In the genomic region with DNA sequence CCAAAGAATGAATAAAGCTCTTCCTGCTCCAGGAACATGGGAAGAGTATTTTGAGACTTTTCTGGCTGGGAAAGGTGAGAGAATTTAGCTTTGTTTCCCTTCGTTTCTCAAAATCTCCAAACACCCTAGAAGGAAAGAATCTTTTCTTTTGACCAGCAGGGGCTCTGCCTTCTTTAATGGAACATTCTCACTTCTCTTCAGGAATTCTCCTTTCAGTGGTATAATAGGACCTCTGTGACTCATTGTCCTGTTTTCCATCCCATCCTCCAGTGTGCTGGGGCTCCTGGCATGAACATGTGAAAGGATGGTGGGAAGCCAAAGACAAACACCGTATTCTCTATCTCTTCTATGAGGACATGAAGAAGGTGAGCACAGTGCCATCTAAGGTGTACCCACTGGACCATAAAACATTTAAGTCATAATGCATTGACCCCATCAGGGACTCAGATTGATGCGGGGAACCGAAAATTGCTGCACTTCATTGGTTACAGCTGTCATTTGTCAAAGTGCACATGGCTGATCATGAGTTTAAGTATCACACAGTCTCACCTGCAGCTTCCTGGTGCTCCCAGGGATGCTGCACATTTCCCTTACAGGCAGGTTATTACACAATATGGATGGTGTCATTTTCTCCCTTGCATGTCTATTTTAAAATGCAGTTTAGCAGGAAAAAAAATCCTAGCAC, we compare ENCODE assay signal across 15 cellular contexts. TPM values are rescaled to one million over a fixed set of nuclear protein-coding genes. Genes with fewer than 3 reads are reported as not detected.
DNase-seq lines count a peak whose midpoint lies in the region; ATAC-seq and TF ChIP-seq lines count a peak whose summit lies in the region.
"Had no signal": no experiment of that assay in that cellular context is flagged by ENCODE, and none has a peak within 500 bp of the region (broad histone marks: within the 10 kb centered on the region; RNA-seq: fewer than 3 reads in every experiment).

No MANE protein-coding gene starts in this region.

- H3K4me3 Mint-ChIP-seq in chondrocyte (ENCODE audit: unreplicated experiment): no peak overlapping the region
- H3K4me3 Mint-ChIP-seq in nephron progenitor cell: peak overlapping the region; percentile 29
- no peak overlapping the region for H3K4me3 Mint-ChIP-seq in activated naive CD8-positive, alpha-beta T cell treated with anti-CD3 and anti-CD28 coated beads for 36 hours
- H3K4me3 Mint-ChIP-seq: central memory CD8-positive, alpha-beta T cell; neural crest cell had no signal

- H3K9me3 Mint-ChIP-seq in chondrocyte (ENCODE audit: low read depth) (no peaks in the 10 kb centered on the region), nephron progenitor cell (peaks cover 21% of the 10 kb centered on the region)
- H3K9me3 Mint-ChIP-seq in activated naive CD8-positive, alpha-beta T cell treated with anti-CD3 and anti-CD28 coated beads for 36 hours: no peaks in the 10 kb centered on the region
- H3K9me3 Mint-ChIP-seq: activated T-helper 2 cell treated with anti-CD3 and anti-CD28 coated beads, Interferon-gamma antibody, Interleukin-2, Interleukin-4, amounts not matched to agents 10 μg/mL and 5 μg/mL and 100 μg/mL, durations not matched to agents 14 hours and 24 hours and 36 hours; central memory CD8-positive, alpha-beta T cell; neural crest cell had no signal

- H3K36me3 Mint-ChIP-seq in chondrocyte (ENCODE audit: low read depth) (no peaks in the 10 kb centered on the region), nephron progenitor cell (ENCODE audit: low read depth) (peaks cover 82% of the 10 kb centered on the region)
- H3K36me3 Mint-ChIP-seq in activated naive CD8-positive, alpha-beta T cell treated with anti-CD3 and anti-CD28 coated beads for 36 hours: no peaks in the 10 kb centered on the region

- no peak for DNase-seq in chondrocyte (ENCODE audit: low spot score)
- DNase-seq in nephron progenitor cell: no peak
- DNase-seq in activated naive CD8-positive, alpha-beta T cell treated with anti-CD3 and anti-CD28 coated beads for 36 hours: no peak
- no peak for DNase-seq in NCI-H748 (lab: John Stamatoyannopoulos, UW; ENCODE audit: unreplicated experiment)
- no peak for DNase-seq in stimulated activated CD4-positive, alpha-beta T cell treated with anti-CD3 and anti-CD28 coated beads, Interleukin-15, amount 100 ng/mL, for 24 hours
- no peak for DNase-seq in activated CD4-positive, alpha-beta T cell treated with anti-CD3 and anti-CD28 coated beads, Interleukin-2, amount 50 U/mL, for 1 hour
- DNase-seq: activated CD4-positive, alpha-beta T cell treated with anti-CD3 and anti-CD28 coated beads for 4 hours; left cardiac atrium; NCI-H1105 treated with DMSO at 0.1 percent for 48 hours; NCI-H774 had no signal

- H3K4me1 Mint-ChIP-seq in chondrocyte (ENCODE audit: low read depth) (peaks cover 23% of the 10 kb centered on the region), nephron progenitor cell (peaks cover 65% of the 10 kb centered on the region)
- H3K4me1 Mint-ChIP-seq in activated naive CD8-positive, alpha-beta T cell treated with anti-CD3 and anti-CD28 coated beads for 36 hours: peaks cover 5% of the 10 kb centered on the region
- H3K4me1 Mint-ChIP-seq: central memory CD8-positive, alpha-beta T cell had no signal

- H3K27me3 Mint-ChIP-seq in chondrocyte (ENCODE audit: low read depth): no peaks in the 10 kb centered on the region
- peaks cover 5% of the 10 kb centered on the region for H3K27me3 Mint-ChIP-seq in nephron progenitor cell (ENCODE audit: low read depth, poor library complexity)
- peaks cover 5% of the 10 kb centered on the region for H3K27me3 Mint-ChIP-seq in activated naive CD8-positive, alpha-beta T cell treated with anti-CD3 and anti-CD28 coated beads for 36 hours

- TF ChIP-seq POLR2A in GM18505 (IDR thresholded peaks at IDR 0.05; ENCODE audit: borderline replicate concordance, extremely low read depth, insufficient read depth, insufficient read length): no peak

- H3K27ac Mint-ChIP-seq in chondrocyte (ENCODE audit: unreplicated experiment) (no peak overlapping the region), nephron progenitor cell (no peak overlapping the region)
- no peak overlapping the region for H3K27ac Mint-ChIP-seq in activated naive CD8-positive, alpha-beta T cell treated with anti-CD3 and anti-CD28 coated beads for 36 hours
- H3K27ac Mint-ChIP-seq: activated T-helper 2 cell treated with anti-CD3 and anti-CD28 coated beads, Interferon-gamma antibody, Interleukin-2, Interleukin-4, amounts not matched to agents 10 μg/mL and 5 μg/mL and 100 μg/mL, durations not matched to agents 14 hours and 24 hours and 36 hours had no signal

- TF ChIP-seq CTCF in chondrocyte (IDR thresholded peaks at IDR 0.05) (peak; percentile 61), nephron progenitor cell (IDR thresholded peaks at IDR 0.05) (no peak)

- ATAC-seq in GM18505 (IDR thresholded peaks at IDR 0.05; ENCODE audit: unreplicated experiment) (peak; percentile 47), HG03159 (IDR thresholded peaks at IDR 0.05; ENCODE audit: unreplicated experiment) (peak; percentile 44)
- ATAC-seq: left cardiac atrium had no signal

RNA-seq across cellular contexts. Expression of a gene that starts 5.5 kb away (rescaled TPM):
- total RNA-seq in chondrocyte: 0.60 to 1.4 TPM (median 1.2 TPM) in 3 replicates
- total RNA-seq in activated naive CD8-positive, alpha-beta T cell treated with anti-CD3 and anti-CD28 coated beads for 36 hours: not detected
- total RNA-seq: activated T-helper 2 cell treated with anti-CD3 and anti-CD28 coated beads, Interferon-gamma antibody, Interleukin-2, Interleukin-4, amounts not matched to agents 10 μg/mL and 5 μg/mL and 100 μg/mL, durations not matched to agents 14 hours and 24 hours and 36 hours had no signal
